8 cellular contexts compared by ENCODE assay signal in the genomic region with DNA sequence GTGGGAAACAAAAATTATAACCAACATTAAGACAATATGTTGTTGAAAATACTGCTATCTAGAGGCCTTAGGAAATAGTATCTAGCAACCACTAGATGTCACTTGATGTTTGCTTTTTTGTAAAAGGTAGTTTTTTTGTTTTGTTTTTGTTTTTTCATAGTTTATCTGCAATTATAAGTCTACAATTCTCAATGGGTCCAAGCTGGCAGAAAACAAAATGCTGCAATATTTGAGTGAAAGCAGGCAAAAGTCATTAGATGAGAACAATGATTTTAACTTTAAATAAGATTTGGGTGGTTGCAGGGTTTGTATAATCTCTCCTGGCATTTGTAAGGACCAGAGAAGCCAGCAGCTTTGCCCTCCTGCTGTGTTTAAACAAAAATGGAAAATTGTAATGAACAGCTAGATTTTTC. TPM values are rescaled to one million over a fixed set of nuclear protein-coding genes. Genes with fewer than 3 reads are reported as not detected.
A peak's percentile ranks its signal among the peaks of the same experiment; 100 is the strongest.
DNase-seq lines count a peak whose midpoint lies in the region; ATAC-seq, FAIRE-seq and TF ChIP-seq lines count a peak whose summit lies in the region.

No MANE protein-coding gene starts in this region.

- H3K4me1 ChIP-seq in keratinocyte (ENCODE audit: control insufficient read depth, extremely low read depth, insufficient read depth, low read length): no peaks in the 10 kb centered on the region
- H3K4me1 ChIP-seq in vagina: no peaks in the 10 kb centered on the region

- ATAC-seq in GM21526 (IDR thresholded peaks at IDR 0.05; ENCODE audit: low FRiP score, unreplicated experiment): no peak

- H3K9me3 ChIP-seq in keratinocyte (ENCODE audit: control insufficient read depth, low read depth, low read length) (no peaks in the 10 kb centered on the region), vagina (no peaks in the 10 kb centered on the region)

- no peak overlapping the region for H3K4me3 ChIP-seq in keratinocyte (ENCODE audit: control insufficient read depth in 2 of 3, extremely low read depth in 1 of 3, insufficient read depth in 2 of 3, low read depth in 1 of 3, low read length in 3 of 3)
- H3K4me3 ChIP-seq in vagina: no peak overlapping the region

- H3K4me2 ChIP-seq in keratinocyte (ENCODE audit: control insufficient read depth, extremely low read depth, insufficient read depth, low read depth, low read length): no peak overlapping the region

- H3K27ac ChIP-seq in keratinocyte (ENCODE audit: control insufficient read depth, insufficient read depth, low read length) (no peak overlapping the region), vagina (peak overlapping the region; percentile 45)

- peak; percentile 80 for TF ChIP-seq CTCF in LNCAP (IDR thresholded peaks at IDR 0.05)
- peak in 2 of 3 experiments; percentile 41 to 47 for TF ChIP-seq CTCF in keratinocyte (optimal IDR thresholded peaks at IDR 0.05 in 1 of 3, IDR thresholded peaks at IDR 0.05 in 1 of 3, conservative IDR thresholded peaks at IDR 0.05 in 1 of 3; ENCODE audit: extremely low read depth in 1 of 3, insufficient read depth in 2 of 3, low read length in 3 of 3)
- peak in 2 of 3 experiments; percentile 60 to 72 for TF ChIP-seq CTCF in vagina (IDR thresholded peaks at IDR 0.05)

- H3K36me3 ChIP-seq in keratinocyte (ENCODE audit: control insufficient read depth in 2 of 2, extremely low read depth in 1 of 2, insufficient read depth in 2 of 2, low read length in 2 of 2) (no peaks in the 10 kb centered on the region), vagina (no peaks in the 10 kb centered on the region)

- dilution Hi-C loops in keratinocyte (cut with MboI; ENCODE audit: extremely low pct_ligation_motif_present, low sequenced_read_pairs): no loop called here

- FAIRE-seq in keratinocyte (lab: Jason Lieb, UNC): peak; percentile 61

- H3K9me1 ChIP-seq in keratinocyte (ENCODE audit: control insufficient read depth, extremely low read depth, insufficient read depth, low read length): no peaks in the 10 kb centered on the region

- DNase-seq in GM03348 (ENCODE audit: low spot score) (peak; percentile 36), amniotic epithelial cell (ENCODE audit: low read depth) (peak; percentile 55), keratinocyte (ENCODE audit: low read depth, low spot score) (no peak), vagina (ENCODE audit: extremely low spot score in 2 of 2) (no peak), NCI-H1930 (lab: John Stamatoyannopoulos, UW) (no peak), KBM-7 (no peak)

- H3K27me3 ChIP-seq in keratinocyte (ENCODE audit: control insufficient read depth, extremely low read depth, insufficient read depth, low read length): no peaks in the 10 kb centered on the region
- no peaks in the 10 kb centered on the region for H3K27me3 ChIP-seq in vagina

- H3K9ac ChIP-seq in keratinocyte (ENCODE audit: control insufficient read depth, extremely low read depth, insufficient read depth, low read length): no peak overlapping the region

- no peak overlapping the region for H2AFZ ChIP-seq in keratinocyte (ENCODE audit: control insufficient read depth, low read length)

- in situ Hi-C loops in KBM-7 (cut with MboI; ENCODE audit: low pct_unique_long_range_greater_than_20kb, low sequenced_read_pairs): loop anchor here (25.0 kb wide), 1 partner anchor 479 kb away; no protein-coding TSS in a partner anchor

- no peaks in the 10 kb centered on the region for H4K20me1 ChIP-seq in keratinocyte (ENCODE audit: control insufficient read depth, extremely low read depth, insufficient read depth, low read length)

- no peak for TF ChIP-seq POLR2A in vagina (IDR thresholded peaks at IDR 0.05)

- H3K79me2 ChIP-seq in keratinocyte (ENCODE audit: control insufficient read depth, insufficient read depth, low read length): no peaks in the 10 kb centered on the region

- intact Hi-C loops in vagina (cut with DNase I): no loop called here

RNA-seq across cellular contexts. Expression of a gene that starts 27.0 kb away (rescaled TPM):
- polyA plus RNA-seq in keratinocyte: 46.2 to 79.8 TPM (median 52.5 TPM) in 3 replicates
- 70.3 TPM for polyA plus RNA-seq in keratinocyte (2011; ENCODE audit: low read depth)
- 38.2 and 45.0 TPM in 2 replicates for polyA plus RNA-seq in keratinocyte (2011; cell fraction: cytosol; rRNA removed)
- 35.1 and 71.5 TPM in 2 replicates for polyA plus RNA-seq in keratinocyte (2011; cell fraction: nucleus; rRNA removed)
- 57.4 and 70.3 TPM in 2 replicates for polyA plus RNA-seq in keratinocyte (2012; ENCODE audit: low replicate concordance)
- polyA minus RNA-seq in keratinocyte: 4.3 to 8.8 TPM (median 5.5 TPM) in 3 replicates
- polyA minus RNA-seq in keratinocyte (2011; cell fraction: cytosol; rRNA and poly(A)+ RNA removed): 50.3 TPM
- polyA minus RNA-seq in keratinocyte (2011; cell fraction: nucleus; rRNA and poly(A)+ RNA removed): 8.8 and 11.3 TPM in 2 replicates
- 84.5 TPM for total RNA-seq in vagina

Comparison
In these comparisons a context has a peak if more than half of its experiments do, and no peak if none do; other contexts are left out.
1. DNase-seq: peak in GM03348 (single experiment) and amniotic epithelial cell (single experiment); none in keratinocyte (single experiment), vagina (0 of 2), NCI-H1930 (0 of 2) and KBM-7 (single experiment).
2. Peak in every context shown above with its lines, with median percentiles within 50 percentile points of each other: CTCF ChIP-seq.